ENCODE assay signal across 11 cellular contexts in the genomic region with DNA sequence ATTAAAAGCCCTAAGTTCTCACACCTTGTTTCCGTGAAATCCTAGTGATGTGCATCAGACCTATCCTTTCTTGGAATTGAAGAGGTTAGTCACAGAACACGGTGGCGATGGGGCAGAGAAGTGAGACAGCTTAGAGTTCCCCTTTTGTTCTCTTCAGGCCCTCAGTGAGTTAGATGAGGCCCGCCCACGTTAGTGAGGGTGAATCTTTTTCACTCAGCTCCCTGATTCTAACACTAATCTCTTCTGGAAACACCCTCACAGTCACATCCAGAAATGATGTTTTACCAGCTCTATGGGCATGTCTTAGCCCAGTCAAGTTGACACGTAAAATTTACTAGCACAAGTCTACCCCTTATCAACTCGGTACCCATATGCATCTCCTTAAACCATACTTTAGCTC.
DNase-seq lines count a peak whose midpoint lies in the region; ATAC-seq and TF ChIP-seq lines count a peak whose summit lies in the region.
"Had no signal": no experiment of that assay in that cellular context is flagged by ENCODE, and none has a peak within 500 bp of the region (broad histone marks: within the 10 kb centered on the region; RNA-seq: fewer than 3 reads in every experiment).

No MANE protein-coding gene starts in this region.

- intact Hi-C loops in Right ventricle myocardium inferior (cut with DNase I) (no loop called here), head of caudate nucleus (cut with DNase I) (no loop called here)

- ATAC-seq in GM18867 (IDR thresholded peaks at IDR 0.05; ENCODE audit: unreplicated experiment) (peak; percentile 90), GM21723 (IDR thresholded peaks at IDR 0.05; ENCODE audit: unreplicated experiment) (peak; percentile 96), SK-N-SH treated with all-trans-retinoic acid at 6 μM for 48 hours (no peak), Right ventricle myocardium inferior (no peak)
- ATAC-seq: naive thymus-derived CD4-positive, alpha-beta T cell had no signal

- DNase-seq in MV-4-11 (lab: John Stamatoyannopoulos, UW) (peak; percentile 0), Right ventricle myocardium inferior (ENCODE audit: missing footprints) (no peak), head of caudate nucleus (no peak), SIG-M5 treated with dmso at 0.1 percent for 504 hours (lab: John Stamatoyannopoulos, UW; ENCODE audit: unreplicated experiment) (no peak)
- peak; percentile 26 to 43 for DNase-seq in stimulated activated CD4-positive, alpha-beta T cell treated with anti-CD3 and anti-CD28 coated beads, Interleukin-2, amount 100 ng/mL, for 48 hours
- DNase-seq: EL, NCI-H1930 had no signal

TF ChIP-seq in SK-N-SH treated with all-trans-retinoic acid at 6 μM for 48 hours, 23 proteins besides CTCF, POLR2A, EP300 and RAD21:
- TF ChIP-seq CSDC2 (CRISPR knock-in tag; IDR thresholded peaks at IDR 0.05) = no peak
- TF ChIP-seq TCF4 (CRISPR knock-in tag; IDR thresholded peaks at IDR 0.05; ENCODE audit: borderline replicate concordance) = no peak
- TF ChIP-seq ZFP30 (CRISPR knock-in tag; IDR thresholded peaks at IDR 0.05) = no peak
- TF ChIP-seq ARNTL (CRISPR knock-in tag; IDR thresholded peaks at IDR 0.05; ENCODE audit: borderline replicate concordance, low read depth) = no peak
- TF ChIP-seq, protein P1, sequence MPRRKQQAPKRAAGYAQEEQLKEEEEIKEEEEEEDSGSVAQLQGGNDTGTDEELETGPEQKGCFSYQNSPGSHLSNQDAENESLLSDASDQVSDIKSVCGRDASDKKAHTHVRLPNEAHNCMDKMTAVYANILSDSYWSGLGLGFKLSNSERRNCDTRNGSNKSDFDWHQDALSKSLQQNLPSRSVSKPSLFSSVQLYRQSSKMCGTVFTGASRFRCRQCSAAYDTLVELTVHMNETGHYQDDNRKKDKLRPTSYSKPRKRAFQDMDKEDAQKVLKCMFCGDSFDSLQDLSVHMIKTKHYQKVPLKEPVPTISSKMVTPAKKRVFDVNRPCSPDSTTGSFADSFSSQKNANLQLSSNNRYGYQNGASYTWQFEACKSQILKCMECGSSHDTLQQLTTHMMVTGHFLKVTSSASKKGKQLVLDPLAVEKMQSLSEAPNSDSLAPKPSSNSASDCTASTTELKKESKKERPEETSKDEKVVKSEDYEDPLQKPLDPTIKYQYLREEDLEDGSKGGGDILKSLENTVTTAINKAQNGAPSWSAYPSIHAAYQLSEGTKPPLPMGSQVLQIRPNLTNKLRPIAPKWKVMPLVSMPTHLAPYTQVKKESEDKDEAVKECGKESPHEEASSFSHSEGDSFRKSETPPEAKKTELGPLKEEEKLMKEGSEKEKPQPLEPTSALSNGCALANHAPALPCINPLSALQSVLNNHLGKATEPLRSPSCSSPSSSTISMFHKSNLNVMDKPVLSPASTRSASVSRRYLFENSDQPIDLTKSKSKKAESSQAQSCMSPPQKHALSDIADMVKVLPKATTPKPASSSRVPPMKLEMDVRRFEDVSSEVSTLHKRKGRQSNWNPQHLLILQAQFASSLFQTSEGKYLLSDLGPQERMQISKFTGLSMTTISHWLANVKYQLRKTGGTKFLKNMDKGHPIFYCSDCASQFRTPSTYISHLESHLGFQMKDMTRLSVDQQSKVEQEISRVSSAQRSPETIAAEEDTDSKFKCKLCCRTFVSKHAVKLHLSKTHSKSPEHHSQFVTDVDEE (CRISPR knock-in tag; IDR thresholded peaks at IDR 0.05) = no peak

Comparison
In these comparisons a context has a peak if more than half of its experiments do, and no peak if none do; other contexts are left out.
1. ATAC-seq: peak in GM18867 (single experiment) and GM21723 (single experiment); none in SK-N-SH treated with all-trans-retinoic acid at 6 μM for 48 hours (single experiment) and Right ventricle myocardium inferior (single experiment).
2. DNase-seq: peak in MV-4-11 (single experiment) and stimulated activated CD4-positive, alpha-beta T cell treated with anti-CD3 and anti-CD28 coated beads, Interleukin-2, amount 100 ng/mL, for 48 hours (2 of 2); none in Right ventricle myocardium inferior (single experiment), head of caudate nucleus (0 of 42) and SIG-M5 treated with dmso at 0.1 percent for 504 hours (single experiment).